25 cellular contexts compared by ENCODE assay signal in the genomic region with DNA sequence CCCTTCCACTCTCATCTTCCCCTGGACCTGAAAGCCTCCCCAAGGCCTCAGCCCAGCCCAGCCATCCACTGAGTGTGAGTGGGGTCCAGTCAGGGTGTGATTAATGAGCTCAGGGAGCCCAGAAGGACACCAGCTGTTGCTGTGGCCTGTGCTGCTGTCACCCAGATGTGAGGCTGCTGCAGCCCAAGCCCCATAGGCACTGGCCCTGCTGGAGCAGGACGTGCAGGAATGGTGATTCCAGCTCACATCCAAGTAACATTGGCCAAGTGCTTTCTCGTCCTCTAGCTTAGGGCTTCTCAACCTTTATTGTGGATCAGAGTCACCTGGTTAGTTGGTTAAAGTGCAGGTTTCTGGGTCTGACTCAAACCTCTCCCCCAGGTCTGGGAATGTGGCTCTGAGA.
DNase-seq lines count a peak whose midpoint lies in the region; ATAC-seq, FAIRE-seq and TF ChIP-seq lines count a peak whose summit lies in the region.
"Had no signal": no experiment of that assay in that cellular context is flagged by ENCODE, and none has a peak within 500 bp of the region (broad histone marks: within the 10 kb centered on the region; RNA-seq: fewer than 3 reads in every experiment).

No MANE protein-coding gene starts in this region.

- H3K9ac ChIP-seq in kidney (ENCODE audit: low read length in 2 of 2) = no peak overlapping the region

- intact Hi-C loops in kidney (cut with DNase I) = no loop called here

- H3K27me3 ChIP-seq in tibial nerve (no peaks in the 10 kb centered on the region), GM23338 (ENCODE audit: insufficient read depth) (no peaks in the 10 kb centered on the region)
- H3K27me3 ChIP-seq: MG63 had no signal

- H3K79me2 ChIP-seq in GM23338 (replicated peaks; ENCODE audit: insufficient read depth) = no peaks in the 10 kb centered on the region

- 44 to 65% methylated on average over 2 of the region's 2 CpGs for WGBS in tibial nerve, 2 donors

- TF ChIP-seq POLR2A in tibial nerve (IDR thresholded peaks at IDR 0.05) = no peak

- H3K36me3 Mint-ChIP-seq in chondrocyte (ENCODE audit: low read depth) = no peaks in the 10 kb centered on the region
- H3K36me3 Mint-ChIP-seq in GM23338 (ENCODE audit: low read depth) = no peaks in the 10 kb centered on the region
- H3K36me3 Mint-ChIP-seq: activated naive CD4-positive, alpha-beta T cell treated with anti-CD3 and anti-CD28 coated beads, Interleukin-2, amount 10 ng/mL, durations not matched to agents 7 days and 5 days; CD4-positive, alpha-beta memory T cell had no signal

- TF ChIP-seq EP300 in tibial nerve (IDR thresholded peaks at IDR 0.05) = no peak

- H3K36me3 ChIP-seq in kidney (ENCODE audit: control insufficient read depth in 1 of 2, insufficient read depth in 2 of 2, low read length in 2 of 2) (no peaks in the 10 kb centered on the region), tibial nerve (peaks cover 0 to 9% (median 0%) of the 10 kb centered on the region in 3 donors), GM23338 (ENCODE audit: insufficient read depth) (no peaks in the 10 kb centered on the region)
- H3K36me3 ChIP-seq: MG63, tibial artery had no signal

- H3K4me3 ChIP-seq in kidney (ENCODE audit: low read length in 2 of 2) (no peak overlapping the region), tibial nerve (no peak overlapping the region), GM23338 (no peak overlapping the region)
- H3K4me3 ChIP-seq: K562, MG63, mucosa of descending colon, tibial artery had no signal

- H3K27me3 Mint-ChIP-seq in chondrocyte (ENCODE audit: low read depth) (no peaks in the 10 kb centered on the region), GM23338 (ENCODE audit: insufficient read depth, low read depth, poor library complexity) (peaks cover 3% of the 10 kb centered on the region)

- H3K9me2 ChIP-seq in GM23338 (ENCODE audit: insufficient read depth) = no peaks in the 10 kb centered on the region

- H2AFZ ChIP-seq in GM23338 = no peak overlapping the region

- no peak for TF ChIP-seq CTCF in chondrocyte (IDR thresholded peaks at IDR 0.05)
- TF ChIP-seq CTCF in kidney (IDR thresholded peaks at IDR 0.05; ENCODE audit: borderline replicate concordance, extremely low read depth, insufficient read depth) = no peak
- TF ChIP-seq CTCF in tibial nerve (IDR thresholded peaks at IDR 0.05) = no peak
- TF ChIP-seq CTCF in GM20000 (IDR thresholded peaks at IDR 0.05; ENCODE audit: extremely low read depth, missing control alignments) = no peak
- TF ChIP-seq CTCF in GM23338 (conservative IDR thresholded peaks at IDR 0.05; ENCODE audit: low read depth in 2 of 2) = no peak

- H3K27ac ChIP-seq in kidney (ENCODE audit: low read depth in 2 of 2, low read length in 2 of 2) (no peak overlapping the region), tibial nerve (peak overlapping the region; percentile 13 to 67 (median 52)), GM23338 (ENCODE audit: low read depth) (no peak overlapping the region)
- H3K27ac ChIP-seq: tibial artery had no signal

- H3K27ac Mint-ChIP-seq in chondrocyte (ENCODE audit: unreplicated experiment) (peak overlapping the region; percentile 32), GM23338 (no peak overlapping the region)
- H3K27ac Mint-ChIP-seq: activated naive CD4-positive, alpha-beta T cell treated with anti-CD3 and anti-CD28 coated beads, Interleukin-2, amount 10 ng/mL, durations not matched to agents 7 days and 5 days; CD4-positive, alpha-beta memory T cell had no signal

- H3K4me3 Mint-ChIP-seq in chondrocyte (ENCODE audit: unreplicated experiment) (no peak overlapping the region), GM23338 (no peak overlapping the region)
- H3K4me3 Mint-ChIP-seq: activated naive CD4-positive, alpha-beta T cell treated with anti-CD3 and anti-CD28 coated beads, Interleukin-2, amount 10 ng/mL, durations not matched to agents 7 days and 5 days; CD4-positive, alpha-beta memory T cell; neural crest cell had no signal

- H3F3A ChIP-seq in GM23338 (replicated peaks; ENCODE audit: low read depth) = no peaks in the 10 kb centered on the region

- FAIRE-seq in kidney (lab: Jason Lieb, UNC) = no peak
- no peak for FAIRE-seq in HTR-8/SVneo (lab: Jason Lieb, UNC)
- FAIRE-seq: K562, RCC 7860 had no signal

- no peaks in the 10 kb centered on the region for H3K9me3 ChIP-seq in kidney (ENCODE audit: control insufficient read depth in 1 of 2, low read length in 2 of 2)
- H3K9me3 ChIP-seq in tibial nerve = no peaks in the 10 kb centered on the region
- H3K9me3 ChIP-seq: MG63, mucosa of descending colon, tibial artery had no signal

- DNase-seq in NCI-H82 (lab: John Stamatoyannopoulos, UW) (peak; percentile 39), NCI-H82 treated with DMSO at 0.1 percent for 48 hours (lab: John Stamatoyannopoulos, UW; ENCODE audit: unreplicated experiment) (no peak), chondrocyte (ENCODE audit: low spot score) (no peak), kidney (peak; percentile 68), tibial nerve (ENCODE audit: low spot score in 2 of 2) (no peak), HTR-8/SVneo (ENCODE audit: insufficient read length, low spot score) (no peak), GM20000 (ENCODE audit: low spot score) (no peak), GM23338 (ENCODE audit: low spot score) (no peak)
- DNase-seq: 8988T; activated CD4-positive, alpha-beta T cell treated with anti-CD3 and anti-CD28 coated beads, Interleukin-2, amount 50 U/mL, for 1 hour; activated naive CD4-positive, alpha-beta T cell treated with anti-CD3 and anti-CD28 coated beads, Interleukin-2, amount 10 ng/mL, durations not matched to agents 7 days and 5 days; anterior cingulate cortex; CD4-positive, alpha-beta memory T cell; cerebellar nuclear complex; DMS153; MG63; NCI-H2107; stimulated activated CD4-positive, alpha-beta T cell treated with anti-CD3 and anti-CD28 coated beads, Interleukin-15, amount 100 ng/mL, for 24 hours; stimulated activated naive CD8-positive, alpha-beta T cell treated with anti-CD3 and anti-CD28 coated beads, Interleukin-15, Interleukin-2, amounts not matched to agents 100 U/mL and 50 U/mL, for 24 hours; tibial artery had no signal

- H4K20me1 ChIP-seq in GM23338 (replicated peaks; ENCODE audit: insufficient read depth) = no peaks in the 10 kb centered on the region

- H3K9me3 Mint-ChIP-seq in chondrocyte (ENCODE audit: low read depth) (no peaks in the 10 kb centered on the region), GM23338 (no peaks in the 10 kb centered on the region)
- H3K9me3 Mint-ChIP-seq: activated naive CD4-positive, alpha-beta T cell treated with anti-CD3 and anti-CD28 coated beads, Interleukin-2, amount 10 ng/mL, durations not matched to agents 7 days and 5 days; CD4-positive, alpha-beta memory T cell; neural crest cell had no signal

- H3K4me1 Mint-ChIP-seq in chondrocyte (ENCODE audit: low read depth) = peaks cover 15% of the 10 kb centered on the region
- peaks cover 37% of the 10 kb centered on the region for H3K4me1 Mint-ChIP-seq in GM23338
- H3K4me1 Mint-ChIP-seq: activated naive CD4-positive, alpha-beta T cell treated with anti-CD3 and anti-CD28 coated beads, Interleukin-2, amount 10 ng/mL, durations not matched to agents 7 days and 5 days; CD4-positive, alpha-beta memory T cell had no signal

- no peak for ATAC-seq in GM23338
- ATAC-seq: K562; sciatic nerve; stimulated activated naive CD8-positive, alpha-beta T cell treated with anti-CD3 and anti-CD28 coated beads, Interleukin-15, Interleukin-2, amounts not matched to agents 100 U/mL and 50 U/mL, for 24 hours had no signal

- H3K4me1 ChIP-seq in kidney (ENCODE audit: control insufficient read depth in 1 of 2, insufficient read depth in 1 of 2, low read depth in 1 of 2, low read length in 2 of 2) (peaks cover 0 to 6% of the 10 kb centered on the region in 2 donors), tibial nerve (peaks cover 0 to 44% (median 20%) of the 10 kb centered on the region in 4 donors), GM23338 (ENCODE audit: insufficient read depth) (peaks cover 3% of the 10 kb centered on the region)

- no peak overlapping the region for H3K4me2 ChIP-seq in GM23338

TF ChIP-seq in GM23338, 12 proteins besides CTCF, POLR2A, EP300 and RAD21:
- TF ChIP-seq EZH2phosphoT487 (IDR thresholded peaks at IDR 0.05; ENCODE audit: unreplicated experiment) = no peak
- TF ChIP-seq, protein P1, sequence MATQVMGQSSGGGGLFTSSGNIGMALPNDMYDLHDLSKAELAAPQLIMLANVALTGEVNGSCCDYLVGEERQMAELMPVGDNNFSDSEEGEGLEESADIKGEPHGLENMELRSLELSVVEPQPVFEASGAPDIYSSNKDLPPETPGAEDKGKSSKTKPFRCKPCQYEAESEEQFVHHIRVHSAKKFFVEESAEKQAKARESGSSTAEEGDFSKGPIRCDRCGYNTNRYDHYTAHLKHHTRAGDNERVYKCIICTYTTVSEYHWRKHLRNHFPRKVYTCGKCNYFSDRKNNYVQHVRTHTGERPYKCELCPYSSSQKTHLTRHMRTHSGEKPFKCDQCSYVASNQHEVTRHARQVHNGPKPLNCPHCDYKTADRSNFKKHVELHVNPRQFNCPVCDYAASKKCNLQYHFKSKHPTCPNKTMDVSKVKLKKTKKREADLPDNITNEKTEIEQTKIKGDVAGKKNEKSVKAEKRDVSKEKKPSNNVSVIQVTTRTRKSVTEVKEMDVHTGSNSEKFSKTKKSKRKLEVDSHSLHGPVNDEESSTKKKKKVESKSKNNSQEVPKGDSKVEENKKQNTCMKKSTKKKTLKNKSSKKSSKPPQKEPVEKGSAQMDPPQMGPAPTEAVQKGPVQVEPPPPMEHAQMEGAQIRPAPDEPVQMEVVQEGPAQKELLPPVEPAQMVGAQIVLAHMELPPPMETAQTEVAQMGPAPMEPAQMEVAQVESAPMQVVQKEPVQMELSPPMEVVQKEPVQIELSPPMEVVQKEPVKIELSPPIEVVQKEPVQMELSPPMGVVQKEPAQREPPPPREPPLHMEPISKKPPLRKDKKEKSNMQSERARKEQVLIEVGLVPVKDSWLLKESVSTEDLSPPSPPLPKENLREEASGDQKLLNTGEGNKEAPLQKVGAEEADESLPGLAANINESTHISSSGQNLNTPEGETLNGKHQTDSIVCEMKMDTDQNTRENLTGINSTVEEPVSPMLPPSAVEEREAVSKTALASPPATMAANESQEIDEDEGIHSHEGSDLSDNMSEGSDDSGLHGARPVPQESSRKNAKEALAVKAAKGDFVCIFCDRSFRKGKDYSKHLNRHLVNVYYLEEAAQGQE (IDR thresholded peaks at IDR 0.05; ENCODE audit: unreplicated experiment) = no peak
- TF ChIP-seq POLR2AphosphoS5 (IDR thresholded peaks at IDR 0.05; ENCODE audit: low read depth) = no peak
- no peak for TF ChIP-seq JUNB (IDR thresholded peaks at IDR 0.05; ENCODE audit: unreplicated experiment)
- TF ChIP-seq EZH2 (IDR thresholded peaks at IDR 0.05; ENCODE audit: low read depth, unreplicated experiment) = no peak

Comparison
In these comparisons a context has a peak if more than half of its experiments do, and no peak if none do; other contexts are left out.
1. DNase-seq: peak in NCI-H82 (single experiment) and kidney (single experiment); none in NCI-H82 treated with DMSO at 0.1 percent for 48 hours (single experiment), chondrocyte (single experiment), tibial nerve (0 of 2), HTR-8/SVneo (single experiment), GM20000 (single experiment) and GM23338 (single experiment).
2. H3K27ac ChIP-seq: peak in tibial nerve (4 of 4); none in kidney (0 of 2) and GM23338 (single experiment).